Comparison of ENCODE assay signal across 11 cellular contexts in genomic region chr1:87450615-87451209, GRCh38.
A peak's percentile ranks its signal among the peaks of the same experiment; 100 is the strongest.
DNase-seq lines count a peak whose midpoint lies in the region; ATAC-seq and TF ChIP-seq lines count a peak whose summit lies in the region.
"Had no signal": no experiment of that assay in that cellular context is flagged by ENCODE, and none has a peak within 500 bp of the region (broad histone marks: within the 10 kb centered on the region; RNA-seq: fewer than 3 reads in every experiment).

No MANE protein-coding gene starts in this region.

- POLR2A ChIA-PET in GM10248 (lab: Yijun Ruan, JAX): no interaction called here

- ATAC-seq in HG02798 (IDR thresholded peaks at IDR 0.05; ENCODE audit: poor library complexity, unreplicated experiment) (peak; percentile 22), GM21786 (IDR thresholded peaks at IDR 0.05; ENCODE audit: unreplicated experiment) (no peak)

- CTCF ChIA-PET in GM10248 (lab: Yijun Ruan, JAX): interaction anchor here (0.9 to 2.0 kb wide), 4 partner anchors 13 to 978 kb away, joined by 3 to 4 read pairs (median 3); no protein-coding TSS in a partner anchor

- no peak for DNase-seq in GM10248 (ENCODE audit: extremely low spot score)
- peak; percentile 9 to 24 for DNase-seq in activated CD4-positive, alpha-beta T cell treated with anti-CD3 and anti-CD28 coated beads for 4 hours
- peak; percentile 63 for DNase-seq in left kidney (ENCODE audit: low read depth, low spot score)
- DNase-seq in mesenteric fat pad (ENCODE audit: low spot score): no peak
- DNase-seq in substantia nigra (lab: John Stamatoyannopoulos, UW): no peak
- no peak for DNase-seq in KBM-7
- DNase-seq: activated CD4-positive, CD25-positive, alpha-beta regulatory T cell treated with anti-CD3 and anti-CD28 coated beads, Interleukin-2, amount 50 U/mL, for 72 hours; NCI-H345 had no signal

- TF ChIP-seq CTCF in GM10248 (IDR thresholded peaks at IDR 0.05; ENCODE audit: control extremely low read depth, extremely low read depth, low read depth, missing control alignments): peak; percentile 5

- in situ Hi-C loops in KBM-7 (cut with MboI; ENCODE audit: low pct_unique_long_range_greater_than_20kb, low sequenced_read_pairs): no loop called here

- H3K27ac ChIP-seq in substantia nigra (ENCODE audit: low read depth, low read length, poor library complexity, severe bottlenecking): no peak overlapping the region
- H3K27ac ChIP-seq: brain microvascular endothelial cell had no signal

Comparison
In these comparisons a context has a peak if more than half of its experiments do, and no peak if none do; other contexts are left out.
1. DNase-seq: peak in activated CD4-positive, alpha-beta T cell treated with anti-CD3 and anti-CD28 coated beads for 4 hours (2 of 2) and left kidney (single experiment); none in GM10248 (single experiment), mesenteric fat pad (single experiment), substantia nigra (0 of 49) and KBM-7 (single experiment).